ENCODE assay signal across 12 cellular contexts in genomic region chr20:38109025-38109541, GRCh38. TPM values are rescaled to one million over a fixed set of nuclear protein-coding genes. Genes with fewer than 3 reads are reported as not detected.
DNase-seq lines count a peak whose midpoint lies in the region; ATAC-seq and TF ChIP-seq lines count a peak whose summit lies in the region.
"Had no signal": no experiment of that assay in that cellular context is flagged by ENCODE, and none has a peak within 500 bp of the region (broad histone marks: within the 10 kb centered on the region; RNA-seq: fewer than 3 reads in every experiment).

No MANE protein-coding gene starts in this region.

- H2AFZ ChIP-seq in hepatocyte: no peak overlapping the region

- no peaks in the 10 kb centered on the region for H3K27me3 ChIP-seq in hepatocyte
- no peaks in the 10 kb centered on the region for H3K27me3 ChIP-seq in skeletal muscle satellite cell (ENCODE audit: control insufficient read depth, insufficient read depth, low read length)

- TF ChIP-seq CTCF in hepatocyte (IDR thresholded peaks at IDR 0.05; ENCODE audit: poor library complexity): no peak

- no peaks in the 10 kb centered on the region for H3K9me3 ChIP-seq in hepatocyte (ENCODE audit: low read depth)
- no peaks in the 10 kb centered on the region for H3K9me3 ChIP-seq in skeletal muscle satellite cell (replicated peaks; ENCODE audit: low read length)

- peak overlapping the region; percentile 15 for H3K9ac ChIP-seq in skeletal muscle satellite cell (ENCODE audit: low read depth, low read length)

- no peaks in the 10 kb centered on the region for H3K36me3 ChIP-seq in hepatocyte (replicated peaks; ENCODE audit: insufficient read depth, low read depth)
- no peaks in the 10 kb centered on the region for H3K36me3 ChIP-seq in skeletal muscle satellite cell (ENCODE audit: insufficient read depth, low read length)

- H3K4me1 ChIP-seq in hepatocyte (ENCODE audit: insufficient read depth) (peaks cover 36% of the 10 kb centered on the region), skeletal muscle satellite cell (ENCODE audit: control insufficient read depth, insufficient read depth, low read length) (peaks cover 39% of the 10 kb centered on the region)

- H3K4me3 ChIP-seq in hepatocyte (no peak overlapping the region), skeletal muscle satellite cell (ENCODE audit: low read length) (peak overlapping the region; percentile 6)

- ATAC-seq in HG03457 (IDR thresholded peaks at IDR 0.05; ENCODE audit: unreplicated experiment) (no peak), HG03039 (IDR thresholded peaks at IDR 0.05; ENCODE audit: unreplicated experiment) (no peak)

- peak overlapping the region; percentile 90 for H3K27ac ChIP-seq in hepatocyte

- no peaks in the 10 kb centered on the region for H3K79me2 ChIP-seq in hepatocyte

- DNase-seq in GM03348 (ENCODE audit: low spot score) (peak; percentile 31), amniotic epithelial cell (ENCODE audit: low read depth) (peak; percentile 77), hepatocyte (ENCODE audit: low spot score) (no peak), RKO (ENCODE audit: low spot score) (no peak), epidermal melanocyte (ENCODE audit: insufficient read length, low spot score) (no peak)
- DNase-seq: activated CD4-positive, alpha-beta T cell treated with anti-CD3 and anti-CD28 coated beads, Interleukin-2, amount 50 U/mL, for 1 hour; central memory CD4-positive, alpha-beta T cell; DMS79 treated with DMSO at 0.1 percent for 48 hours; OCI-M1 had no signal

- H3K4me2 ChIP-seq in hepatocyte (peak overlapping the region; percentile 27), skeletal muscle satellite cell (ENCODE audit: low read length) (peak overlapping the region; percentile 48)

- H3K9me2 ChIP-seq in hepatocyte (replicated peaks; ENCODE audit: insufficient read depth): no peaks in the 10 kb centered on the region

- WGBS in hepatocyte (ENCODE audit: low lambda C conversion rate, missing lambda C conversion rate): 69% methylated on average over 3 of the region's 3 CpGs

- H4K20me1 ChIP-seq in hepatocyte (ENCODE audit: insufficient read depth, poor library complexity, severe bottlenecking): no peaks in the 10 kb centered on the region

RNA-seq across cellular contexts. Expression of gene TGM2, which starts 56.0 kb away (rescaled TPM):
- total RNA-seq in hepatocyte: 120 and 133 TPM in 2 replicates
- 85.8 and 88.5 TPM in 2 replicates for polyA plus RNA-seq in hepatocyte
- total RNA-seq in skeletal muscle satellite cell (2012; rRNA removed): 1.8 and 4.2 TPM in 2 replicates

Comparison
In these comparisons a context has a peak if more than half of its experiments do, and no peak if none do; other contexts are left out.
1. DNase-seq: peak in GM03348 (single experiment) and amniotic epithelial cell (single experiment); none in hepatocyte (single experiment), RKO (single experiment) and epidermal melanocyte (single experiment).